ENCODE assay signal across 8 cellular contexts in the genomic region with DNA sequence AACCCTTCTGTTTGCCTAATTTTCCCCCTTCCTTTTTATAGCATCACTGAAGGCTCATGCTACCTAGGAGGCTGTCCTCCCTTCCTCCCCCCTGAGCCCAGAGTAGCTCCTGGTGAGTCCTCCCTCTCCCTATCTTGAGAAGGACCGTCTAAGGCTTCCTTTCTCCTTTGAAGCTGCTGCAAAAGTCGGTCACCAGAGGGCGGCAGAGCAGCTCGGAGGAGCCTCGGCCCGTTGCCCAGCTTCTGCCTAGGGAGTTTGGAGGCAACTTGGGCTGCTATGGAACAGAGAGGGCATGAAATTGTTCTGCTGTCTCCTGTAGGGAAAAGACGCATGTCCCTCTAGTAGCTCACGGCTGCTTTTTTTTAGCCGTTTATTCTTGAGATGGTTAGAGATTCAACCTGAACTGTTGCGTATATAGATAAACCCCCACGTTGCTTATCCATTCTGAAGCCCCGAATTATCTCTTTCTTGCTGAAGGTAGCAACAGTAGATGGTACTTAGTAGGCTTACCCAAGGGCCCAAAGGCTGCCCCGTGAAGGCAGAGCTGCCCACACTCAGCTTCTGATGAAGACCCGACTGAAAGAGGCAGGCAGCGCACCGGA. TPM values are rescaled to one million over a fixed set of nuclear protein-coding genes. Genes with fewer than 3 reads are reported as not detected.
DNase-seq lines count a peak whose midpoint lies in the region; ATAC-seq and TF ChIP-seq lines count a peak whose summit lies in the region.

No MANE protein-coding gene starts in this region.

- CTCF ChIA-PET in PC-3 (lab: Charles Lee) = interaction anchor here (0.5 to 1.1 kb wide), 8 partner anchors 9 to 450 kb away, joined by 3 to 10 read pairs (median 4); partner anchors contain the start of gene ADIPOR2

- 0 out of 2 replicates have a peak, but pooled peaks cover 2% of the 10 kb centered on the region for H3K4me1 ChIP-seq in PC-3 (ENCODE audit: insufficient read depth, low read length)
- peaks cover 0 to 10% of the 10 kb centered on the region in 2 donors for H3K4me1 ChIP-seq in thyroid gland

- H3K27me3 Mint-ChIP-seq in neural crest cell (ENCODE audit: low read depth) = peaks cover 45% of the 10 kb centered on the region

- no peaks in the 10 kb centered on the region for H3K9me3 Mint-ChIP-seq in neural crest cell

- DNase-seq in CMK (ENCODE audit: low read depth) (peak; percentile 31), HPDE6-E6E7 (ENCODE audit: extremely low spot score) (peak; percentile 58), PC-3 (peak; percentile 78), activated T-helper 1 cell treated with Interleukin-2 at 50 U/mL for 16 hours (ENCODE audit: low read depth) (peak; percentile 13), fibroblast of pulmonary artery (ENCODE audit: low read depth) (peak; percentile 83), neural crest cell (ENCODE audit: low read depth, low spot score) (peak; percentile 65), thyroid gland (peak; percentile 76 to 82), cortex of kidney (lab: John Stamatoyannopoulos, UW) (no peak)

- BruUV-seq in PC-3 (replicated peaks; lab: Mats Ljungman, UMichigan) = no TSS peak

- TF ChIP-seq CTCF in PC-3 (conservative IDR thresholded peaks at IDR 0.05; ENCODE audit: low read depth, low read length) (peak; percentile 86), fibroblast of pulmonary artery (IDR thresholded peaks at IDR 0.05; ENCODE audit: low read length, missing control alignments) (peak; percentile 97), neural crest cell (conservative IDR thresholded peaks at IDR 0.05) (peak; percentile 94), thyroid gland (IDR thresholded peaks at IDR 0.05) (peak in 5 of 6 experiments; percentile 60 to 85 (median 66))

- no peaks in the 10 kb centered on the region for H3K36me3 Mint-ChIP-seq in neural crest cell (ENCODE audit: low read depth)

- H3K4me3 ChIP-seq in PC-3 (ENCODE audit: low read length) (no peak overlapping the region), fibroblast of pulmonary artery (replicated peaks; ENCODE audit: low read depth, low read length) (no peak overlapping the region), thyroid gland (replicated peaks in 1 of 3) (no peak overlapping the region)

- POLR2A ChIA-PET in PC-3 (lab: Charles Lee; ENCODE audit: unreplicated experiment) = no interaction called here

- peaks cover 22% of the 10 kb centered on the region for H3K4me1 Mint-ChIP-seq in neural crest cell

- H3K27ac ChIP-seq in PC-3 (ENCODE audit: low read length) (no peak overlapping the region), thyroid gland (no peak overlapping the region)

- no peak overlapping the region for H3K4me2 ChIP-seq in PC-3 (ENCODE audit: low read length)

- peak overlapping the region; percentile 52 for H3K4me3 Mint-ChIP-seq in neural crest cell

- H3K79me2 ChIP-seq in PC-3 (ENCODE audit: low read length) = no peaks in the 10 kb centered on the region

- H4K20me1 ChIP-seq in PC-3 (ENCODE audit: low read length) = no peaks in the 10 kb centered on the region

- H3K27ac Mint-ChIP-seq in neural crest cell (ENCODE audit: unreplicated experiment) = no peak overlapping the region

- H2AFZ ChIP-seq in PC-3 (ENCODE audit: low read length) = no peak overlapping the region

- H3F3A ChIP-seq in PC-3 (ENCODE audit: low read length, unreplicated experiment) = no peaks in the 10 kb centered on the region

- TF ChIP-seq POLR2A in thyroid gland (IDR thresholded peaks at IDR 0.05) = no peak

- no peaks in the 10 kb centered on the region for H3K9me2 ChIP-seq in PC-3 (replicated peaks; ENCODE audit: low read length)

- H3K36me3 ChIP-seq in PC-3 (ENCODE audit: low read depth, low read length) = no peaks in the 10 kb centered on the region
- H3K36me3 ChIP-seq in thyroid gland = no peaks in the 10 kb centered on the region

- WGBS in thyroid gland, 2 donors = 38% methylated on average over 16 of the region's 16 CpGs

- H3K9me3 ChIP-seq in PC-3 (ENCODE audit: low read length) (no peaks in the 10 kb centered on the region), thyroid gland (no peaks in the 10 kb centered on the region)

- no peak overlapping the region for H3K9ac ChIP-seq in PC-3 (ENCODE audit: low read length)

- intact Hi-C loops in PC-3 (cut with micrococcal nuclease) = loop anchor here (5.0 kb wide), 2 partner anchors 158 to 303 kb away; no protein-coding TSS in a partner anchor
- intact Hi-C loops in thyroid gland (cut with DNase I) = no loop called here

- H3K27me3 ChIP-seq in PC-3 (ENCODE audit: low read length) = peaks cover 5% of the 10 kb centered on the region
- H3K27me3 ChIP-seq in thyroid gland = no peaks in the 10 kb centered on the region

- peak; percentile 68 for ATAC-seq in PC-3

RNA-seq across cellular contexts. Expression of gene WNT5B, which starts 5.7 kb away (rescaled TPM):
- total RNA-seq in PC-3 (2014; rRNA removed) (1.7 and 2.2 TPM in 2 replicates), neural crest cell (14.0 and 14.2 TPM in 2 replicates), thyroid gland (1 to 10 TPM in 1 of 4 donors, under 1 TPM in 3; 0.78 to 4.3 (median 0.95) TPM)

RNA-seq across cellular contexts. Expression of gene FBXL14, which starts 40.3 kb away (rescaled TPM):
- total RNA-seq in PC-3 (2014; rRNA removed) = 18.3 and 21.8 TPM in 2 replicates
- 28.0 and 33.7 TPM in 2 replicates for total RNA-seq in neural crest cell
- total RNA-seq in thyroid gland = 10 to 100 TPM; 14.5 to 30.9 (median 21.4) TPM

RNA-seq across cellular contexts. Expression of gene ADIPOR2, which starts 56.2 kb away (rescaled TPM):
- 26.5 and 37.2 TPM in 2 replicates for total RNA-seq in PC-3 (2014; rRNA removed)
- total RNA-seq in neural crest cell = 56.7 and 59.4 TPM in 2 replicates
- total RNA-seq in thyroid gland = 10 to 100 TPM; 46.0 to 59.3 (median 52.4) TPM
